ENCODE assay signal across 16 cellular contexts in the genomic region with DNA sequence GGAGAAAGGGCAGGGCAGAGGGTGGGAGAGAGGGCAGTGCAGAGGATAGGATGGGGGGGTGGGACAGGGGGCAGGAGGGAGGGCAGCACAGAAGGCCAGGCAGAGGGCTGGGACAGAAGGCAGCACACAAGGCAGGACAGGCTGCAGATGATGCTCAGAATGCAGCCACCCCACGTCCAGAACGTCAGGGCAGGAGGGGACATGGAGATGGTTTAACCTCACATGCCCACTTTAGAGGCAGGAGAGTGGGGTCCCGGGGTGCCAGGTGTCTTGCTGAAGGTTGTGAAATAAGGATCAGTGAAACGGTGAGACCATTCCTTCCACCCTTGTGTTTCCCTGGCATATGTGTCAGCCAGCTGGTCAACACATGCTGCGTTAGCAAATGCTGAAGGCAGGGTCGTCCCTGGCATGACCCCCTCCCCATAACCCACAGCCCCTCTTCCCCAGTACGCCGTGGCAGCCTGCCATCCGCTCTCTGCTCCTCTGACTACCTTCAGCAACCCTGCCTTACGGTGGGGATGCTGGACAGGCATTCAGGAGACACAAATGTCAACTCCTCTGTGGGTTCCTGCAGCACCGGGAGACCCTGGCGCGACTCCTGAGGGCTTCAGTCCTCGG.
"Had no signal": no experiment of that assay in that cellular context is flagged by ENCODE, and none has a peak within 500 bp of the region (broad histone marks: within the 10 kb centered on the region; RNA-seq: fewer than 3 reads in every experiment).

No MANE protein-coding gene starts in this region.

- H3K27ac ChIP-seq: foreskin keratinocyte, psoas muscle, right lobe of liver, suprapubic skin, thyroid gland, vagina had no signal

- H3K27me3 ChIP-seq: foreskin keratinocyte, right lobe of liver, thyroid gland, vagina had no signal

- H3K4me1 ChIP-seq: foreskin keratinocyte, psoas muscle, right lobe of liver, suprapubic skin, thyroid gland, vagina had no signal

- FAIRE-seq: endothelial cell of umbilical vein had no signal

- H3K9me3 ChIP-seq: right lobe of liver, thyroid gland, vagina had no signal

- H3K4me3 ChIP-seq: psoas muscle, right lobe of liver, suprapubic skin, thyroid gland, vagina had no signal

- ATAC-seq: foreskin keratinocyte; natural killer cell treated with Interleukin-12 subunit alpha and Interleukin-12 subunit beta and Interleukin-15 and Interleukin-18, amount 100 ng/mL, for 72 hours; psoas muscle; right lobe of liver; stimulated activated effector memory CD8-positive, alpha-beta T cell treated with anti-CD3 and anti-CD28 coated beads, Interleukin-12 subunit alpha, Interleukin-12 subunit beta, amount 100 ng/mL, for 72 hours; stimulated activated naive CD8-positive, alpha-beta T cell treated with anti-CD3 and anti-CD28 coated beads, Interleukin-15, Interleukin-2, amounts not matched to agents 100 U/mL and 50 U/mL, for 24 hours had no signal

- DNase-seq: erythroblast; foreskin keratinocyte; hippocampal formation; kidney glomerular epithelial cell; psoas muscle; retina; right lobe of liver; stimulated activated CD4-positive, alpha-beta T cell treated with anti-CD3 and anti-CD28 coated beads, Interleukin-4, amount 100 ng/mL, for 1 hour; stimulated activated CD8-positive, alpha-beta memory T cell treated with anti-CD3 and anti-CD28 coated beads, Interleukin-4, amount 100 ng/mL, for 48 hours; stimulated activated naive CD8-positive, alpha-beta T cell treated with anti-CD3 and anti-CD28 coated beads, Interleukin-15, Interleukin-2, amounts not matched to agents 100 U/mL and 50 U/mL, for 24 hours; thyroid gland had no signal

- H3K36me3 ChIP-seq: right lobe of liver, suprapubic skin, thyroid gland, vagina had no signal
